9 cellular contexts compared by ENCODE assay signal in the genomic region with DNA sequence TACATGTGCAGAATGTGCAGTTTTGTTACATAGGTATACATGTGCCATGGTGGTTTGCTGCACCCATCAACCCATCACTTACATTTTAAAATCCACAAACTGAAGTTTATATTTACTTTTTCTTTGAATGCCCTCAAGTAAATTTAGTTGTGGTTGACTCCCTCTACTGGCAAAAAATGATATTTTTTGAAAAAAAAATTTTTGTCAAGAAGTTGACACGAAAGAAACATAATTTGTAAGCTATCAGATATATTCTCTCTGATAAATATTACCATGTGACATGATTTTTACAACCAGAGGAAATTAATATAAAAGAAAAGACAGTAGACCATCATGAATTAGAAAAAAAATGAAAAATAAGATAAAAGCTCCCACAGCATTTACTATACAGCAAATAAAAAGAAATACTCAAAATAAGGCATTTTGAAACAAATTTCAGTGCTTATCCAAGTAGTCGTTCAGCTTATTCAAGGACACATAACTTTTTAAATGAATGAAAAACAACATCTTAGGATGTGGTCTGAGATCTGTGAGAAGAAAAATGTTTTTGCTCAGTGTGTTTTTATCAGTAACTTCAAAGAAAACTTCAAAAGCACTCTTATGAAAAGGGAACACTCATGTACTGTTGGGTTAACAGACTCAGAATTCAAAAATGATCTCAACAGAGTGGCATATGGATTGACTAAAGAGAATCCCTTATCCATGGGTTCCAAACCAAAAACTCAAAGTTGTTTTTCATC. TPM values are rescaled to one million over a fixed set of nuclear protein-coding genes. Genes with fewer than 3 reads are reported as not detected.
DNase-seq lines count a peak whose midpoint lies in the region; ATAC-seq, FAIRE-seq and TF ChIP-seq lines count a peak whose summit lies in the region.
"Had no signal": no experiment of that assay in that cellular context is flagged by ENCODE, and none has a peak within 500 bp of the region (broad histone marks: within the 10 kb centered on the region; RNA-seq: fewer than 3 reads in every experiment).

No MANE protein-coding gene starts in this region.

- H3K4me3 Mint-ChIP-seq in activated CD4-positive, alpha-beta memory T cell treated with anti-CD3 and anti-CD28 coated beads, Interleukin-2, amount 10 ng/mL, durations not matched to agents 7 days and 5 days: no peak overlapping the region
- H3K4me3 Mint-ChIP-seq: immature natural killer cell had no signal

- no peak overlapping the region for H4K8ac ChIP-seq in neuronal stem cell (ENCODE audit: low read depth, low read length)

- H2BK120ac ChIP-seq in neuronal stem cell (ENCODE audit: low read depth, low read length): no peak overlapping the region

- no TSS peak for BruUV-seq in OCI-LY7 (replicated peaks; lab: Mats Ljungman, UMichigan)

- H2BK5ac ChIP-seq in neuronal stem cell (ENCODE audit: low read length): no peak overlapping the region

- DNase-seq in AG10803 (ENCODE audit: low read depth) (peak; percentile 14), GM06990 (ENCODE audit: extremely low read depth, insufficient read length) (no peak), OCI-LY7 (ENCODE audit: low spot score) (peak; percentile 63), frontal cortex (ENCODE audit: low spot score in 2 of 2) (no peak), HuH-7.5 (ENCODE audit: low spot score) (no peak), neuronal stem cell (ENCODE audit: low spot score) (no peak)
- DNase-seq in activated CD4-positive, alpha-beta memory T cell treated with anti-CD3 and anti-CD28 coated beads, Interleukin-2, amount 10 ng/mL, durations not matched to agents 7 days and 5 days: no peak

- intact Hi-C loops in OCI-LY7 (cut with micrococcal nuclease; ENCODE audit: unreplicated experiment): loop anchor here (1.0 to 10.0 kb wide), 3 partner anchors 357 to 564 kb away; no protein-coding TSS in a partner anchor

- H3K23ac ChIP-seq in neuronal stem cell (ENCODE audit: low read depth, low read length, poor library complexity): no peak overlapping the region

- H2AFZ ChIP-seq in OCI-LY7 (ENCODE audit: low read length) (0 out of 2 replicates have a peak overlapping the region, but pooled peaks have one; percentile 18), neuronal stem cell (ENCODE audit: low read length) (no peak overlapping the region)

- H3K4me3 ChIP-seq in AG10803 (ENCODE audit: low read length) (no peak overlapping the region), GM06990 (replicated peaks; ENCODE audit: low read depth, low read length) (no peak overlapping the region), OCI-LY7 (ENCODE audit: low read depth, low read length, poor library complexity, severe bottlenecking) (no peak overlapping the region), neuronal stem cell (ENCODE audit: low read length in 2 of 2) (no peak overlapping the region)

- no peak overlapping the region for H3K27ac Mint-ChIP-seq in activated CD4-positive, alpha-beta memory T cell treated with anti-CD3 and anti-CD28 coated beads, Interleukin-2, amount 10 ng/mL, durations not matched to agents 7 days and 5 days

- H3K4me1 ChIP-seq in OCI-LY7 (ENCODE audit: insufficient read depth, low read length, poor library complexity, severe bottlenecking) (peaks cover 8% of the 10 kb centered on the region), neuronal stem cell (ENCODE audit: control insufficient read depth in 2 of 2, insufficient read depth in 1 of 2, low read depth in 1 of 2, low read length in 2 of 2) (no peaks in the 10 kb centered on the region)

- H3K14ac ChIP-seq in neuronal stem cell (ENCODE audit: low read length): no peak overlapping the region

- H2BK15ac ChIP-seq in neuronal stem cell (ENCODE audit: low read length): no peak overlapping the region

- no peak for ATAC-seq in GM18520 (IDR thresholded peaks at IDR 0.05; ENCODE audit: unreplicated experiment)

- H3K27ac ChIP-seq in OCI-LY7 (ENCODE audit: low read depth, low read length, poor library complexity, severe bottlenecking) (no peak overlapping the region), neuronal stem cell (replicated peaks; ENCODE audit: low read length) (no peak overlapping the region)

- TF ChIP-seq CTCF in AG10803 (conservative IDR thresholded peaks at IDR 0.05; ENCODE audit: low read length) (peak; percentile 53), GM06990 (IDR thresholded peaks at IDR 0.05; ENCODE audit: insufficient read depth, low read length, poor library complexity, severe bottlenecking) (peak; percentile 28), OCI-LY7 (conservative IDR thresholded peaks at IDR 0.05; ENCODE audit: low read length) (peak; percentile 84)

- no peak overlapping the region for H2BK12ac ChIP-seq in neuronal stem cell (ENCODE audit: low read length)

- H3K36me3 ChIP-seq in GM06990 (ENCODE audit: control insufficient read depth, insufficient read depth, low read length) (no peaks in the 10 kb centered on the region), OCI-LY7 (ENCODE audit: insufficient read depth, low read length) (no peaks in the 10 kb centered on the region), neuronal stem cell (replicated peaks in 1 of 2; ENCODE audit: control insufficient read depth in 2 of 2, insufficient read depth in 2 of 2, low read length in 2 of 2) (no peaks in the 10 kb centered on the region)

- peaks cover 13% of the 10 kb centered on the region for H3K27me3 Mint-ChIP-seq in activated CD4-positive, alpha-beta memory T cell treated with anti-CD3 and anti-CD28 coated beads, Interleukin-2, amount 10 ng/mL, durations not matched to agents 7 days and 5 days

- H3K4me2 ChIP-seq in OCI-LY7 (ENCODE audit: low read length) (no peak overlapping the region), neuronal stem cell (ENCODE audit: insufficient read depth, low read length, poor library complexity, severe bottlenecking) (no peak overlapping the region)

- H3K4me1 Mint-ChIP-seq in activated CD4-positive, alpha-beta memory T cell treated with anti-CD3 and anti-CD28 coated beads, Interleukin-2, amount 10 ng/mL, durations not matched to agents 7 days and 5 days: peaks cover 4% of the 10 kb centered on the region

- no peak overlapping the region for H2AK5ac ChIP-seq in neuronal stem cell (ENCODE audit: low read depth, low read length)

- no peak overlapping the region for H3K18ac ChIP-seq in neuronal stem cell (ENCODE audit: low read length)

- H3K36me3 Mint-ChIP-seq in activated CD4-positive, alpha-beta memory T cell treated with anti-CD3 and anti-CD28 coated beads, Interleukin-2, amount 10 ng/mL, durations not matched to agents 7 days and 5 days (ENCODE audit: low read depth): no peaks in the 10 kb centered on the region
- H3K36me3 Mint-ChIP-seq: immature natural killer cell had no signal

- no peaks in the 10 kb centered on the region for H3K9me3 ChIP-seq in OCI-LY7 (ENCODE audit: low read length)
- H3K9me3 ChIP-seq in neuronal stem cell (replicated peaks in 1 of 2; ENCODE audit: control insufficient read depth in 2 of 2, insufficient read depth in 1 of 2, low read depth in 1 of 2, low read length in 2 of 2): peaks cover 0 to 2% of the 10 kb centered on the region in 2 donors

- no peaks in the 10 kb centered on the region for H3K79me1 ChIP-seq in neuronal stem cell (ENCODE audit: low read depth, low read length)

- no peaks in the 10 kb centered on the region for H3K9me2 ChIP-seq in OCI-LY7 (ENCODE audit: insufficient read depth, low read length)

- no peaks in the 10 kb centered on the region for H3K79me2 ChIP-seq in OCI-LY7 (ENCODE audit: insufficient read depth, low read depth, low read length)

- peak; percentile 58 for FAIRE-seq in frontal cortex (lab: Jason Lieb, UNC)

- no peak overlapping the region for H3K4ac ChIP-seq in neuronal stem cell (ENCODE audit: low read length)

- CTCF ChIA-PET in OCI-LY7 (lab: Charles Lee; ENCODE audit: unreplicated experiment): no interaction called here
- CTCF ChIA-PET in activated CD4-positive, alpha-beta memory T cell treated with anti-CD3 and anti-CD28 coated beads, Interleukin-2, amount 10 ng/mL, durations not matched to agents 7 days and 5 days (lab: Charles Lee): interaction anchor here (0.8 to 2.0 kb wide), 9 partner anchors 9 to 438 kb away, joined by 3 to 9 read pairs (median 4); no protein-coding TSS in a partner anchor

- H3K9me3 Mint-ChIP-seq in activated CD4-positive, alpha-beta memory T cell treated with anti-CD3 and anti-CD28 coated beads, Interleukin-2, amount 10 ng/mL, durations not matched to agents 7 days and 5 days: no peaks in the 10 kb centered on the region

- H3K27me3 ChIP-seq in GM06990 (replicated peaks; ENCODE audit: control insufficient read depth, insufficient read depth, low read length) (no peaks in the 10 kb centered on the region), neuronal stem cell (ENCODE audit: control insufficient read depth in 3 of 3, insufficient read depth in 3 of 3, low read depth in 1 of 3, low read length in 3 of 3) (no peaks in the 10 kb centered on the region)

- POLR2A ChIA-PET in OCI-LY7 (lab: Charles Lee): interaction anchor here (0.7 to 1.0 kb wide), 3 partner anchors 181 to 611 kb away, joined by 3 read pairs; no protein-coding TSS in a partner anchor
- POLR2A ChIA-PET in activated CD4-positive, alpha-beta memory T cell treated with anti-CD3 and anti-CD28 coated beads, Interleukin-2, amount 10 ng/mL, durations not matched to agents 7 days and 5 days (lab: Charles Lee): no interaction called here

- no peaks in the 10 kb centered on the region for H4K20me1 ChIP-seq in OCI-LY7 (ENCODE audit: insufficient read depth, low read length)

- WGBS in neuronal stem cell (ENCODE audit: extremely low coverage in 2 of 2, insufficient read length in 2 of 2, insufficient replicate concordance in 1 of 2), 2 donors: no CpG with 5 or more reads among the region's 2 CpGs

- no peak overlapping the region for H4K91ac ChIP-seq in neuronal stem cell (ENCODE audit: low read depth, low read length, poor library complexity)

- H3K9ac ChIP-seq in neuronal stem cell (ENCODE audit: low read depth, low read length, poor library complexity): no peak overlapping the region

RNA-seq across cellular contexts. Expression of a gene that starts 30.0 kb away (rescaled TPM):
- total RNA-seq in OCI-LY7 (2014; rRNA removed; shearing (Covaris generic)): 0.70 and 7.6 TPM in 2 replicates
- total RNA-seq in OCI-LY7 (2022) (1.9 and 4.1 TPM in 2 replicates), frontal cortex (122 TPM)
- total RNA-seq in activated CD4-positive, alpha-beta memory T cell treated with anti-CD3 and anti-CD28 coated beads, Interleukin-2, amount 10 ng/mL, durations not matched to agents 7 days and 5 days: under 1 TPM; 0.18 to 0.35 TPM
- 12.6 TPM for polyA plus RNA-seq in neuronal stem cell (2013, experiment 1 of 2)
- 12.4 TPM for polyA plus RNA-seq in neuronal stem cell (2013, experiment 2 of 2)

Comparison
In these comparisons a context has a peak if more than half of its experiments do, and no peak if none do; other contexts are left out.
1. DNase-seq: peak in AG10803 (single experiment) and OCI-LY7 (single experiment); none in GM06990 (single experiment), frontal cortex (0 of 2), HuH-7.5 (single experiment), activated CD4-positive, alpha-beta memory T cell treated with anti-CD3 and anti-CD28 coated beads, Interleukin-2, amount 10 ng/mL, durations not matched to agents 7 days and 5 days (single experiment) and neuronal stem cell (single experiment).
2. CTCF ChIP-seq: peak in every context shown above with its lines; median percentile 84 in OCI-LY7; 53 in AG10803; 28 in GM06990.
3. RNA of a gene that starts 30.0 kb away (total RNA-seq): 122 TPM in frontal cortex (single experiment); 0.70 to 7.6 TPM in OCI-LY7 and 0.18 to 0.35 TPM in activated CD4-positive, alpha-beta memory T cell treated with anti-CD3 and anti-CD28 coated beads, Interleukin-2, amount 10 ng/mL, durations not matched to agents 7 days and 5 days; every median in the first group is over 10 times any median in the second.